Comparison of ENCODE assay signal across 8 cellular contexts in the genomic region with DNA sequence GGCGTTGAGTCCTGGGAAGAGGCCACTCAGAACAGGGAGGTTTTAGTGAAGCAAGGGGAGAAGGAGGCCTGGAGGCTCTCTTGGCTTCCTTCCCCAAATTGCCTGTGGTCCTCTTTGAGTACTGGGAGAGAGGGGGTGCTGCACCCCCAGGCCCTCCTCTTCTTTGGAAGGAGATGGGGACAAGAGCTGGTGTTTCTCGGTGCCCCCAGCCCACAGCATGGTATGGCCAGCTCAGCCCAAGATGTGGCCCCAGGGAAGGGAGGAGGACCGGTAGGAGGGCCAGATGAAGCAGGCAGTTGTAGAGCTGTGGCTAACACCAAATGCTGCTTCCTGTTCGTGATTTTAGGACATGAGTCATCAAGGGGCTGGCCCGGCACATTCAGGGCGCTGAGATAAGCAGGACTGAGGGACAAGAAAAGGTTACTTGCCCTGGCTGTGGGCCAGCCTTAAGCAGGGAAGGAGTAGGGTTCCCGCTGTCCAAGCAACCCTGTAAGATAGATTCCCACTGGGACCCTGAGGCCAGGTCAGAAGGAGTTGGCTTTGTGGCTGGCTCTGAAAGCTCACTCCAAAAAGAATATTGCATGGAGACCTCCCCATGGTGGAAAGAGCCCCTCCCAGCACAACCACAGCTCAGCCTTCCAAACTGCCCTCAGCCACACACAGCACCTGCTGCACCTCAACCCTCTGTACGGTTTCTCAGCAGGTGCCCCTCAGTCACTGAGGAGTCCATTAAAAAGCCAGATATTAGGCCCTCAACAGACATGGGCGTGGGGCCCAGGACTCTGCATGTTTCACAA. TPM values are rescaled to one million over a fixed set of nuclear protein-coding genes. Genes with fewer than 3 reads are reported as not detected.
A peak's percentile ranks its signal among the peaks of the same experiment; 100 is the strongest.
DNase-seq lines count a peak whose midpoint lies in the region; FAIRE-seq and TF ChIP-seq lines count a peak whose summit lies in the region.

No MANE protein-coding gene starts in this region.

- H3K4me1 ChIP-seq in neural progenitor cell = peaks cover 19% of the 10 kb centered on the region
- peaks cover 14% of the 10 kb centered on the region for H3K4me1 ChIP-seq in testis

- H3K36me3 Mint-ChIP-seq in HFFc6 (ENCODE audit: low read depth) = no peaks in the 10 kb centered on the region
- H3K36me3 Mint-ChIP-seq in neural progenitor cell = peaks cover 1% of the 10 kb centered on the region

- H3K4me3 Mint-ChIP-seq in HFFc6 (no peak overlapping the region), neural progenitor cell (no peak overlapping the region)

- no peaks in the 10 kb centered on the region for H3K9me3 ChIP-seq in neural progenitor cell (ENCODE audit: low read depth)
- no peaks in the 10 kb centered on the region for H3K9me3 ChIP-seq in testis

- no peak for TF ChIP-seq CTCF in HFFc6 (IDR thresholded peaks at IDR 0.05)
- no peak for TF ChIP-seq CTCF in epithelial cell of esophagus (IDR thresholded peaks at IDR 0.05; ENCODE audit: insufficient read depth, low read depth, low read length, missing control alignments)
- TF ChIP-seq CTCF in neural progenitor cell (IDR thresholded peaks at IDR 0.05) = no peak
- no peak for TF ChIP-seq CTCF in testis (IDR thresholded peaks at IDR 0.05)

- DNase-seq in GM12891 (ENCODE audit: insufficient read length, low spot score) (peak; percentile 64), HFFc6 (peak; percentile 82), MV-4-11 (lab: John Stamatoyannopoulos, UW) (peak; percentile 96), epithelial cell of esophagus (ENCODE audit: low read depth) (peak; percentile 70), neural progenitor cell (ENCODE audit: low spot score) (no peak), testis (peak; percentile 88), NCI-H187 (lab: John Stamatoyannopoulos, UW) (no peak)
- peak; percentile 87 for DNase-seq in activated CD8-positive, alpha-beta memory T cell treated with anti-CD3 and anti-CD28 coated beads for 24 hours

- peak; percentile 98 for FAIRE-seq in GM12891 (lab: Jason Lieb, UNC)

- peak; percentile 23; the same call in 1 of the 2 replicates for TF ChIP-seq POLR2A in GM12891 (IDR thresholded peaks at IDR 0.05; ENCODE audit: low read depth, low read length)
- no peak for TF ChIP-seq POLR2A in testis (IDR thresholded peaks at IDR 0.05)

- H3K27ac ChIP-seq in neural progenitor cell (no peak overlapping the region), testis (peak overlapping the region in 1 of 2 donors; percentile 31)

- intact Hi-C loops in testis (cut with DNase I; ENCODE audit: low total_unique reads) = no loop called here

- H3K27me3 ChIP-seq in neural progenitor cell = peaks cover 19% of the 10 kb centered on the region
- no peaks in the 10 kb centered on the region for H3K27me3 ChIP-seq in testis

- H3K27ac Mint-ChIP-seq in HFFc6 (peak overlapping the region; percentile 81), neural progenitor cell (peak overlapping the region; percentile 79)

- H3K27me3 Mint-ChIP-seq in HFFc6 (ENCODE audit: insufficient read depth) (peaks cover 16% of the 10 kb centered on the region), neural progenitor cell (ENCODE audit: insufficient read depth, low read depth) (peaks cover 11% of the 10 kb centered on the region)

- H3K4me3 ChIP-seq in epithelial cell of esophagus (ENCODE audit: low read length) (no peak overlapping the region), neural progenitor cell (no peak overlapping the region), testis (no peak overlapping the region)

- H4K20me1 ChIP-seq in neural progenitor cell (ENCODE audit: low read depth) = no peaks in the 10 kb centered on the region

- no peaks in the 10 kb centered on the region for H3K9me3 Mint-ChIP-seq in HFFc6
- no peaks in the 10 kb centered on the region for H3K9me3 Mint-ChIP-seq in neural progenitor cell

- H3K4me1 Mint-ChIP-seq in HFFc6 (ENCODE audit: low read depth) (peaks cover 25% of the 10 kb centered on the region), neural progenitor cell (peaks cover 35% of the 10 kb centered on the region)

- H3K9ac ChIP-seq in neural progenitor cell = no peak overlapping the region

- no peak overlapping the region for H3K4me2 ChIP-seq in neural progenitor cell

- peaks cover 5% of the 10 kb centered on the region for H3F3A ChIP-seq in neural progenitor cell (ENCODE audit: low read depth)

- H2AFZ ChIP-seq in neural progenitor cell (replicated peaks) = no peak overlapping the region

- H3K79me2 ChIP-seq in neural progenitor cell (ENCODE audit: low read depth) = no peaks in the 10 kb centered on the region

- WGBS in testis, 2 donors = 42 to 62% methylated on average over 7 to 9 of the region's 9 CpGs

- H3K36me3 ChIP-seq in neural progenitor cell (no peaks in the 10 kb centered on the region), testis (ENCODE audit: low read depth, missing control alignments) (no peaks in the 10 kb centered on the region)

TF ChIP-seq in GM12891, 5 proteins besides CTCF, POLR2A, EP300 and RAD21:
- TF ChIP-seq POU2F2 (IDR thresholded peaks at IDR 0.05; ENCODE audit: low read depth, low read length) (peak; percentile 55; the same call in 1 of the 2 replicates), POLR2AphosphoS5 (IDR thresholded peaks at IDR 0.05; ENCODE audit: low read depth, low read length) (0 out of 2 replicates have a peak, but pooled peaks have one; percentile 21), PAX5 (IDR thresholded peaks at IDR 0.05; ENCODE audit: insufficient read depth, low read length, severe bottlenecking) (no peak), TAF1 (IDR thresholded peaks at IDR 0.05; ENCODE audit: low read depth, low read length) (no peak), SPI1 (IDR thresholded peaks at IDR 0.05; ENCODE audit: low read depth, low read length) (peak; percentile 27; the same call in 1 of the 2 replicates)
TF ChIP-seq in GM12891: peak in this region for 3.

RNA-seq across cellular contexts. Expression of a gene that starts 4.9 kb away (rescaled TPM):
- 27.3 TPM for polyA plus RNA-seq in GM12891 (2012; ENCODE audit: low read depth, missing spikeins)
- under 1 TPM; 0.14 to 0.66 (median 0.33) TPM for total RNA-seq in HFFc6 (2021; fragmentation: NEBNext Ultra II Directional; extraction: Animal tissue kit (Norgen Biotek cat#: 25700))
- total RNA-seq in neural progenitor cell (ENCODE audit: low replicate concordance) = 0.04 and 0.22 TPM in 2 replicates
- total RNA-seq in testis = 1 to 10 TPM; 7.7 to 8.0 TPM
- polyA plus RNA-seq in testis (ENCODE audit: insufficient read depth, low read depth, low replicate concordance) = 10.6 TPM

Comparison
In these comparisons a context has a peak if more than half of its experiments do, and no peak if none do; other contexts are left out.
1. DNase-seq: peak in GM12891 (single experiment), HFFc6 (single experiment), MV-4-11 (single experiment), activated CD8-positive, alpha-beta memory T cell treated with anti-CD3 and anti-CD28 coated beads for 24 hours (single experiment), epithelial cell of esophagus (single experiment) and testis (single experiment); none in neural progenitor cell (single experiment) and NCI-H187 (0 of 2).